Comparison of ENCODE assay signal across 5 cellular contexts in genomic region chr1:27176954-27177353, GRCh38.
"Had no signal": no experiment of that assay in that cellular context is flagged by ENCODE, and none has a peak within 500 bp of the region (broad histone marks: within the 10 kb centered on the region; RNA-seq: fewer than 3 reads in every experiment).

No MANE protein-coding gene starts in this region.

- H3K27ac ChIP-seq: HL-60 had no signal

- DNase-seq: IMR-90, KBM-7 had no signal

- H3K36me3 Mint-ChIP-seq: IgD-negative memory B cell had no signal

- H3K4me3 ChIP-seq: K562 had no signal
